ENCODE assay signal across 1 cellular context in the genomic region with DNA sequence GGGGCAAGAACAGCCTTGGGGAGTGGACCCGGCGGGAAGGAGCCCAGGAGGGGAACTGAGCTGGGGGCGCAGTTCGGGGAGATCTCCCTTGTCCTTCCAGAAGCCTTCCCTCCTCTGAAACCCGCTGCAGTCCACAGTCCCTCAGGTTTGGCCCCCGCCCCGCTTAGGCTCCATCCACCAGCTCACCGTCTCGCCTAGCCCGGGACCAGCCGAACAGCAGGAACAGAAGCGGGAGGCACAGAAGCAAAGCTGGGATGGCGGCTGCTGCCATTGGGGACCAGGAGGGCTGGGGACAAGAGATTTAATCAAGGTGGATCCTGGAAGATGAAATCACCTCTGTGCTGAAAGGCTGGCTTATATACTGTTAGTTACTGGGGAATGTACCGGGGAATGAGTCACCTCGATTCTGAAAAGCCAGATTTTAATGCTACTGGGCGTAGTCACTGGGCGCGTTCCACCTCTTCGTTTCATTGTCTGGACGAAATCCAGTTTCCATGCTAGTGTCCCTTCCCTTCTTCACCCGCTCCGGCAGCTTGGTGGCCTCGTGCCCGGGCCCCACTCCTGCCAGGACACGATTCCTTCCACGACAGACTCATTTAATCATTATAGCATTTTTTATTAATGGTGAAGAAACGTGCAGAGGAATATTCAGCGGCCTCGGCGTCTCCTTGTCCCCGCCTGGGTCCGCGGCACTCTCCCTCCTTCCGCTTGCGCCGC.
TF ChIP-seq lines count a peak whose summit lies in the region.

Gene RAET1L (minus strand): TSS at position 332 of the 717 bp plus-strand sequence. CDS start 61 bp downstream, at position 271.

TF ChIP-seq in GM23338, 12 proteins besides CTCF, POLR2A, EP300 and RAD21 (continued from another document):
- TF ChIP-seq, protein P1, sequence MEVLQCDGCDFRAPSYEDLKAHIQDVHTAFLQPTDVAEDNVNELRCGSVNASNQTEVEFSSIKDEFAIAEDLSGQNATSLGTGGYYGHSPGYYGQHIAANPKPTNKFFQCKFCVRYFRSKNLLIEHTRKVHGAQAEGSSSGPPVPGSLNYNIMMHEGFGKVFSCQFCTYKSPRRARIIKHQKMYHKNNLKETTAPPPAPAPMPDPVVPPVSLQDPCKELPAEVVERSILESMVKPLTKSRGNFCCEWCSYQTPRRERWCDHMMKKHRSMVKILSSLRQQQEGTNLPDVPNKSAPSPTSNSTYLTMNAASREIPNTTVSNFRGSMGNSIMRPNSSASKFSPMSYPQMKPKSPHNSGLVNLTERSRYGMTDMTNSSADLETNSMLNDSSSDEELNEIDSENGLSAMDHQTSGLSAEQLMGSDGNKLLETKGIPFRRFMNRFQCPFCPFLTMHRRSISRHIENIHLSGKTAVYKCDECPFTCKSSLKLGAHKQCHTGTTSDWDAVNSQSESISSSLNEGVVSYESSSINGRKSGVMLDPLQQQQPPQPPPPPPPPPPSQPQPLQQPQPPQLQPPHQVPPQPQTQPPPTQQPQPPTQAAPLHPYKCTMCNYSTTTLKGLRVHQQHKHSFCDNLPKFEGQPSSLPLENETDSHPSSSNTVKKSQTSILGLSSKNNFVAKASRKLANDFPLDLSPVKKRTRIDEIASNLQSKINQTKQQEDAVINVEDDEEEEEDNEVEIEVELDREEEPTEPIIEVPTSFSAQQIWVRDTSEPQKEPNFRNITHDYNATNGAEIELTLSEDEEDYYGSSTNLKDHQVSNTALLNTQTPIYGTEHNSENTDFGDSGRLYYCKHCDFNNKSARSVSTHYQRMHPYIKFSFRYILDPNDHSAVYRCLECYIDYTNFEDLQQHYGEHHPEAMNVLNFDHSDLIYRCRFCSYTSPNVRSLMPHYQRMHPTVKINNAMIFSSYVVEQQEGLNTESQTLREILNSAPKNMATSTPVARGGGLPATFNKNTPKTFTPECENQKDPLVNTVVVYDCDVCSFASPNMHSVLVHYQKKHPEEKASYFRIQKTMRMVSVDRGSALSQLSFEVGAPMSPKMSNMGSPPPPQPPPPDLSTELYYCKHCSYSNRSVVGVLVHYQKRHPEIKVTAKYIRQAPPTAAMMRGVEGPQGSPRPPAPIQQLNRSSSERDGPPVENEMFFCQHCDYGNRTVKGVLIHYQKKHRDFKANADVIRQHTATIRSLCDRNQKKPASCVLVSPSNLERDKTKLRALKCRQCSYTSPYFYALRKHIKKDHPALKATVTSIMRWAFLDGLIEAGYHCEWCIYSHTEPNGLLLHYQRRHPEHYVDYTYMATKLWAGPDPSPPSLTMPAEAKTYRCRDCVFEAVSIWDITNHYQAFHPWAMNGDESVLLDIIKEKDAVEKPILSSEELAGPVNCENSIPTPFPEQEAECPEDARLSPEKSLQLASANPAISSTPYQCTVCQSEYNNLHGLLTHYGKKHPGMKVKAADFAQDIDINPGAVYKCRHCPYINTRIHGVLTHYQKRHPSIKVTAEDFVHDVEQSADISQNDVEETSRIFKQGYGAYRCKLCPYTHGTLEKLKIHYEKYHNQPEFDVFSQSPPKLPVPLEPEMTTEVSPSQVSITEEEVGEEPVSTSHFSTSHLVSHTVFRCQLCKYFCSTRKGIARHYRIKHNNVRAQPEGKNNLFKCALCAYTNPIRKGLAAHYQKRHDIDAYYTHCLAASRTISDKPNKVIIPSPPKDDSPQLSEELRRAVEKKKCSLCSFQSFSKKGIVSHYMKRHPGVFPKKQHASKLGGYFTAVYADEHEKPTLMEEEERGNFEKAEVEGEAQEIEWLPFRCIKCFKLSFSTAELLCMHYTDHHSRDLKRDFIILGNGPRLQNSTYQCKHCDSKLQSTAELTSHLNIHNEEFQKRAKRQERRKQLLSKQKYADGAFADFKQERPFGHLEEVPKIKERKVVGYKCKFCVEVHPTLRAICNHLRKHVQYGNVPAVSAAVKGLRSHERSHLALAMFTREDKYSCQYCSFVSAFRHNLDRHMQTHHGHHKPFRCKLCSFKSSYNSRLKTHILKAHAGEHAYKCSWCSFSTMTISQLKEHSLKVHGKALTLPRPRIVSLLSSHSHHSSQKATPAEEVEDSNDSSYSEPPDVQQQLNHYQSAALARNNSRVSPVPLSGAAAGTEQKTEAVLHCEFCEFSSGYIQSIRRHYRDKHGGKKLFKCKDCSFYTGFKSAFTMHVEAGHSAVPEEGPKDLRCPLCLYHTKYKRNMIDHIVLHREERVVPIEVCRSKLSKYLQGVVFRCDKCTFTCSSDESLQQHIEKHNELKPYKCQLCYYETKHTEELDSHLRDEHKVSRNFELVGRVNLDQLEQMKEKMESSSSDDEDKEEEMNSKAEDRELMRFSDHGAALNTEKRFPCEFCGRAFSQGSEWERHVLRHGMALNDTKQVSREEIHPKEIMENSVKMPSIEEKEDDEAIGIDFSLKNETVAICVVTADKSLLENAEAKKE (CRISPR knock-in tag; IDR thresholded peaks at IDR 0.05) = no peak
- TF ChIP-seq JUNB (IDR thresholded peaks at IDR 0.05; ENCODE audit: unreplicated experiment) = no peak
